Comparison of ENCODE assay signal across 27 cellular contexts in the genomic region with DNA sequence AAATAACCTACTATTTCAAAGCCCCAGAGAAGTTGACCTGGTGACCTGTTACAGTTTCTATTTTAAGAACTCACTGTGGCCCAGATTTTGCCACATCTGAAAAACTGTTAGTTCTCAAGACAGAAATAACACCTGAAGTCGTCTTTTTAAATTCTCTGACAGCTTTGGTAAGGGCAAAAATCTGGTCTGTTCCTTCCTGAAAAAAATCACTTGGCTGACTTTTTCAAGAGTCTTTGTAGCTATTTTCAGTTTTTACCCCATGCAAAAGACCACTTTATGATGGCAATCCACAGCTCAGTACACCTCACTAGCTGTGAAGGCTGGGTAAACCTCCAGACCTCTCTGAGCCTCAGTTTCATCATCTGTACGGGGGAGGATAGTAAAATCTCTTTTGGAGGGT.
DNase-seq lines count a peak whose midpoint lies in the region; ATAC-seq, FAIRE-seq and TF ChIP-seq lines count a peak whose summit lies in the region.
"Had no signal": no experiment of that assay in that cellular context is flagged by ENCODE, and none has a peak within 500 bp of the region (broad histone marks: within the 10 kb centered on the region; RNA-seq: fewer than 3 reads in every experiment).

No MANE protein-coding gene starts in this region.

- H3K4me1 Mint-ChIP-seq in activated CD4-positive, alpha-beta T cell treated with anti-CD3 and anti-CD28 coated beads, Interleukin-2, amount 10 ng/mL, durations not matched to agents 24 days and 14 days, result peaks cover 2% of the 10 kb centered on the region
- H3K4me1 Mint-ChIP-seq: central memory CD8-positive, alpha-beta T cell had no signal

- no peak overlapping the region for H3K4me3 Mint-ChIP-seq in activated CD4-positive, alpha-beta T cell treated with anti-CD3 and anti-CD28 coated beads, Interleukin-2, amount 10 ng/mL, durations not matched to agents 24 days and 14 days
- H3K4me3 Mint-ChIP-seq: activated naive CD8-positive, alpha-beta T cell treated with anti-CD3 and anti-CD28 coated beads for 36 hours; CD4-positive, alpha-beta memory T cell; central memory CD8-positive, alpha-beta T cell; HFFc6; nephron; type B pancreatic cell had no signal

- H2AFZ ChIP-seq in parathyroid adenoma, result no peak overlapping the region
- H2AFZ ChIP-seq: GM23248 had no signal

- peaks cover 15% of the 10 kb centered on the region for H3K36me3 Mint-ChIP-seq in activated CD4-positive, alpha-beta T cell treated with anti-CD3 and anti-CD28 coated beads, Interleukin-2, amount 10 ng/mL, durations not matched to agents 24 days and 14 days (ENCODE audit: low read depth)
- H3K36me3 Mint-ChIP-seq: activated naive CD8-positive, alpha-beta T cell treated with anti-CD3 and anti-CD28 coated beads for 36 hours had no signal

- H3K4me1 ChIP-seq in parathyroid adenoma, result peaks cover 19% of the 10 kb centered on the region

- peak; percentile 62 for ATAC-seq in GM21529 (IDR thresholded peaks at IDR 0.05; ENCODE audit: unreplicated experiment)
- ATAC-seq in HG03432 (IDR thresholded peaks at IDR 0.05; ENCODE audit: unreplicated experiment), result peak; percentile 50
- ATAC-seq: lower lobe of right lung, mucosa of descending colon had no signal

- H3K36me3 ChIP-seq in parathyroid adenoma (ENCODE audit: control insufficient read depth, insufficient read depth, low read length), result no peaks in the 10 kb centered on the region
- H3K36me3 ChIP-seq: ovary had no signal

- H3K9ac ChIP-seq in parathyroid adenoma, result no peak overlapping the region
- H3K9ac ChIP-seq: GM23248 had no signal

- no peak for TF ChIP-seq CTCF in parathyroid adenoma (IDR thresholded peaks at IDR 0.05)

- H3K9me3 Mint-ChIP-seq in activated CD4-positive, alpha-beta T cell treated with anti-CD3 and anti-CD28 coated beads, Interleukin-2, amount 10 ng/mL, durations not matched to agents 24 days and 14 days, result no peaks in the 10 kb centered on the region
- H3K9me3 Mint-ChIP-seq: activated naive CD8-positive, alpha-beta T cell treated with anti-CD3 and anti-CD28 coated beads for 36 hours; activated T-helper 2 cell treated with anti-CD3 and anti-CD28 coated beads, Interferon-gamma antibody, Interleukin-2, Interleukin-4, amounts not matched to agents 10 μg/mL and 5 μg/mL and 100 μg/mL, durations not matched to agents 14 hours and 24 hours and 36 hours; CD4-positive, alpha-beta memory T cell; central memory CD8-positive, alpha-beta T cell; HFFc6; nephron; type B pancreatic cell had no signal

- H3K9me3 ChIP-seq in parathyroid adenoma (ENCODE audit: control insufficient read depth, low read length), result no peaks in the 10 kb centered on the region
- H3K9me3 ChIP-seq: lower lobe of right lung, mucosa of descending colon, ovary, right atrium auricular region had no signal

- H3K4me2 ChIP-seq in parathyroid adenoma (ENCODE audit: low read length), result peak overlapping the region; percentile 13

- no peak for DNase-seq in GM18507 (ENCODE audit: extremely low spot score, insufficient read length, low read depth)
- no peak for DNase-seq in amniotic stem cell (lab: John Stamatoyannopoulos, UW)
- DNase-seq in activated CD4-positive, alpha-beta T cell treated with anti-CD3 and anti-CD28 coated beads, Interleukin-2, amount 10 ng/mL, durations not matched to agents 24 days and 14 days, result no peak
- no peak for DNase-seq in activated CD4-positive, alpha-beta T cell treated with anti-CD3 and anti-CD28 coated beads, Interleukin-2, amount 50 U/mL, for 4 hours
- DNase-seq: activated CD8-positive, alpha-beta memory T cell treated with anti-CD3 and anti-CD28 coated beads, Interleukin-2, amount 50 U/mL, for 48 hours; activated naive CD8-positive, alpha-beta T cell treated with anti-CD3 and anti-CD28 coated beads for 36 hours; CD4-positive, alpha-beta memory T cell; glutamatergic neuron; GM23248; HFFc6; lower lobe of right lung; mucosa of descending colon; NCI-H1092 treated with DMSO at 0.1 percent for 48 hours; NCI-H2081 treated with DMSO at 0.1 percent for 48 hours; NCI-H82; T-helper 9 cell had no signal

- intact Hi-C loops in activated CD4-positive, alpha-beta T cell treated with anti-CD3 and anti-CD28 coated beads, Interleukin-2, amount 10 ng/mL, durations not matched to agents 24 days and 14 days (cut with micrococcal nuclease), result no loop called here

- no peaks in the 10 kb centered on the region for H3K27me3 Mint-ChIP-seq in activated CD4-positive, alpha-beta T cell treated with anti-CD3 and anti-CD28 coated beads, Interleukin-2, amount 10 ng/mL, durations not matched to agents 24 days and 14 days
- H3K27me3 Mint-ChIP-seq: activated naive CD8-positive, alpha-beta T cell treated with anti-CD3 and anti-CD28 coated beads for 36 hours; CD4-positive, alpha-beta memory T cell; central memory CD8-positive, alpha-beta T cell; type B pancreatic cell had no signal

- no peak overlapping the region for H3K27ac ChIP-seq in parathyroid adenoma
- H3K27ac ChIP-seq: GM23248, HL-60, lower lobe of right lung, ovary, right atrium auricular region had no signal

- FAIRE-seq in GM18507 (lab: Jason Lieb, UNC), result peak; percentile 94
- FAIRE-seq: endothelial cell of umbilical vein had no signal

- H3K4me3 ChIP-seq in parathyroid adenoma (ENCODE audit: low read depth, low read length), result no peak overlapping the region
- H3K4me3 ChIP-seq: GM23248, lower lobe of right lung, mucosa of descending colon, ovary, right atrium auricular region had no signal

- H3K27ac Mint-ChIP-seq in activated CD4-positive, alpha-beta T cell treated with anti-CD3 and anti-CD28 coated beads, Interleukin-2, amount 10 ng/mL, durations not matched to agents 24 days and 14 days, result no peak overlapping the region
- H3K27ac Mint-ChIP-seq: activated naive CD8-positive, alpha-beta T cell treated with anti-CD3 and anti-CD28 coated beads for 36 hours; activated T-helper 2 cell treated with anti-CD3 and anti-CD28 coated beads, Interferon-gamma antibody, Interleukin-2, Interleukin-4, amounts not matched to agents 10 μg/mL and 5 μg/mL and 100 μg/mL, durations not matched to agents 14 hours and 24 hours and 36 hours; HFFc6; nephron; type B pancreatic cell had no signal

- peaks cover 23% of the 10 kb centered on the region for H3K79me2 ChIP-seq in parathyroid adenoma

- no peaks in the 10 kb centered on the region for H3K27me3 ChIP-seq in parathyroid adenoma (ENCODE audit: control insufficient read depth, insufficient read depth, low read length)
- H3K27me3 ChIP-seq: ovary, right atrium auricular region had no signal
